In genomic region chr17:58113947-58114346, GRCh38 we compare ENCODE assay signal across 9 cellular contexts. TPM values are rescaled to one million over a fixed set of nuclear protein-coding genes. Genes with fewer than 3 reads are reported as not detected.
"Had no signal": no experiment of that assay in that cellular context is flagged by ENCODE, and none has a peak within 500 bp of the region (broad histone marks: within the 10 kb centered on the region; RNA-seq: fewer than 3 reads in every experiment).

No MANE protein-coding gene starts in this region.

- H3K4me1 Mint-ChIP-seq: GM23338, H9 had no signal

- H3K9me3 Mint-ChIP-seq: GM23338, H9, IgD-negative memory B cell had no signal

- H3K27ac ChIP-seq: HL-60 had no signal

- DNase-seq: H9, HCEC 1CT, KBM-7 had no signal

- H3K27ac Mint-ChIP-seq: GM23338, H9 had no signal

- H3K36me3 Mint-ChIP-seq: IgD-negative memory B cell had no signal

- H3K4me3 Mint-ChIP-seq: GM23338, H9, IgD-negative memory B cell had no signal

- ATAC-seq: HepG2 had no signal

- H3K4me3 ChIP-seq: GM23338 had no signal

RNA-seq across cellular contexts. Expression of gene OR4D1, which starts 34.2 kb away (rescaled TPM):
- total RNA-seq: HepG2, HT1080 had no signal
- polyA plus RNA-seq: HepG2 had no signal

RNA-seq across cellular contexts. Expression of gene OR4D2, which starts 52.8 kb away (rescaled TPM):
- total RNA-seq: GM23338, H1, H9, HepG2, HT1080 had no signal
- polyA plus RNA-seq: GM23338, H1, HepG2, IgD-negative memory B cell had no signal
